Comparison of ENCODE assay signal across 2 cellular contexts in the genomic region with DNA sequence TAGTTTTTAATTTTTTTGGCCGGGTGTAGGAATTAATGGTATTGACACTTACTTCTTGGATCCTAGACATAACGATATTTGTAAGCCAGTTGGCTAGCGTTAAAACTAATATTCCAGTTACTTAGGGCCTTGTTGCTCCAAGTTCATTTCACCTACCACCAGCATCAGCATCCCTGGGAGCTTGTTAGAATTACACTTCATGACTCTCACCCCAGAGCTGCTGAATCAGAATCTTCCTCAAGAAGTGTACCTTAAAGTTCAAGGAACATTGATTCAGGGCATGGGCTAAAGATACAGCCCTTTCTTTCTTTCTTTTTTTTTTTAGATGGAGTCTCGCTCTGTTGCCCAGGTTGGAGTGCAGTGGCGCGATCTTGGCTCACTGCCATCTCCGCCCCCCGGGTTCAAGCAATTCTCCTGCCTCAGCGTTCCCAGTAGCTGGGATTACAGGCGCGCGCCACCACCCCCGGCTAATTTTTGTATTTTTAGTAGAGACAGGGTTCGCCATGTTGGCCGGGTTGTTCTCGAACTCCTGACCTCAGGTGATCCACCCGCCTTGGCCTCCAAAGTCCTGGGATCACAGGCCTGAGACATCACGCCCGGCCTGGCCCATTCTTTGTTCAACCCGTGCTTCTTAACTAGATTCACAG.
TF ChIP-seq lines count a peak whose summit lies in the region.

No MANE protein-coding gene starts in this region.

TF ChIP-seq in SK-N-SH, 30 proteins besides CTCF, POLR2A, EP300 and RAD21 (continued from another document):
- TF ChIP-seq, protein P1, sequence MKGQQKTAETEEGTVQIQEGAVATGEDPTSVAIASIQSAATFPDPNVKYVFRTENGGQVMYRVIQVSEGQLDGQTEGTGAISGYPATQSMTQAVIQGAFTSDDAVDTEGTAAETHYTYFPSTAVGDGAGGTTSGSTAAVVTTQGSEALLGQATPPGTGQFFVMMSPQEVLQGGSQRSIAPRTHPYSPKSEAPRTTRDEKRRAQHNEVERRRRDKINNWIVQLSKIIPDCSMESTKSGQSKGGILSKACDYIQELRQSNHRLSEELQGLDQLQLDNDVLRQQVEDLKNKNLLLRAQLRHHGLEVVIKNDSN (IDR thresholded peaks at IDR 0.05; ENCODE audit: borderline replicate concordance, low read depth) = no peak
- TF ChIP-seq POLR2AphosphoS5 (IDR thresholded peaks at IDR 0.05; ENCODE audit: low read depth, low read length) (no peak), GABPA (IDR thresholded peaks at IDR 0.05; ENCODE audit: low read depth) (no peak), TCF12 (IDR thresholded peaks at IDR 0.05) (no peak)

TF ChIP-seq in SK-N-SH treated with all-trans-retinoic acid at 6 μM for 48 hours, 23 proteins besides CTCF, POLR2A, EP300 and RAD21 (continued from another document):
- TF ChIP-seq, protein P2, sequence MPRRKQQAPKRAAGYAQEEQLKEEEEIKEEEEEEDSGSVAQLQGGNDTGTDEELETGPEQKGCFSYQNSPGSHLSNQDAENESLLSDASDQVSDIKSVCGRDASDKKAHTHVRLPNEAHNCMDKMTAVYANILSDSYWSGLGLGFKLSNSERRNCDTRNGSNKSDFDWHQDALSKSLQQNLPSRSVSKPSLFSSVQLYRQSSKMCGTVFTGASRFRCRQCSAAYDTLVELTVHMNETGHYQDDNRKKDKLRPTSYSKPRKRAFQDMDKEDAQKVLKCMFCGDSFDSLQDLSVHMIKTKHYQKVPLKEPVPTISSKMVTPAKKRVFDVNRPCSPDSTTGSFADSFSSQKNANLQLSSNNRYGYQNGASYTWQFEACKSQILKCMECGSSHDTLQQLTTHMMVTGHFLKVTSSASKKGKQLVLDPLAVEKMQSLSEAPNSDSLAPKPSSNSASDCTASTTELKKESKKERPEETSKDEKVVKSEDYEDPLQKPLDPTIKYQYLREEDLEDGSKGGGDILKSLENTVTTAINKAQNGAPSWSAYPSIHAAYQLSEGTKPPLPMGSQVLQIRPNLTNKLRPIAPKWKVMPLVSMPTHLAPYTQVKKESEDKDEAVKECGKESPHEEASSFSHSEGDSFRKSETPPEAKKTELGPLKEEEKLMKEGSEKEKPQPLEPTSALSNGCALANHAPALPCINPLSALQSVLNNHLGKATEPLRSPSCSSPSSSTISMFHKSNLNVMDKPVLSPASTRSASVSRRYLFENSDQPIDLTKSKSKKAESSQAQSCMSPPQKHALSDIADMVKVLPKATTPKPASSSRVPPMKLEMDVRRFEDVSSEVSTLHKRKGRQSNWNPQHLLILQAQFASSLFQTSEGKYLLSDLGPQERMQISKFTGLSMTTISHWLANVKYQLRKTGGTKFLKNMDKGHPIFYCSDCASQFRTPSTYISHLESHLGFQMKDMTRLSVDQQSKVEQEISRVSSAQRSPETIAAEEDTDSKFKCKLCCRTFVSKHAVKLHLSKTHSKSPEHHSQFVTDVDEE (CRISPR knock-in tag; IDR thresholded peaks at IDR 0.05) = no peak
- TF ChIP-seq PPARA (CRISPR knock-in tag; IDR thresholded peaks at IDR 0.05; ENCODE audit: borderline replicate concordance) (no peak), ZNF70 (CRISPR knock-in tag; IDR thresholded peaks at IDR 0.05) (no peak), ZFP3 (CRISPR knock-in tag; IDR thresholded peaks at IDR 0.05) (no peak), ISL1 (CRISPR knock-in tag; IDR thresholded peaks at IDR 0.05) (no peak), ARNTL (CRISPR knock-in tag; IDR thresholded peaks at IDR 0.05; ENCODE audit: borderline replicate concordance, low read depth) (no peak), OSR1 (CRISPR knock-in tag; IDR thresholded peaks at IDR 0.05) (no peak), ZNF8 (CRISPR knock-in tag; IDR thresholded peaks at IDR 0.05) (no peak), SNAI2 (CRISPR knock-in tag; IDR thresholded peaks at IDR 0.05) (no peak), TOX (CRISPR knock-in tag; IDR thresholded peaks at IDR 0.05; ENCODE audit: borderline replicate concordance) (no peak)
- TF ChIP-seq, protein P3, sequence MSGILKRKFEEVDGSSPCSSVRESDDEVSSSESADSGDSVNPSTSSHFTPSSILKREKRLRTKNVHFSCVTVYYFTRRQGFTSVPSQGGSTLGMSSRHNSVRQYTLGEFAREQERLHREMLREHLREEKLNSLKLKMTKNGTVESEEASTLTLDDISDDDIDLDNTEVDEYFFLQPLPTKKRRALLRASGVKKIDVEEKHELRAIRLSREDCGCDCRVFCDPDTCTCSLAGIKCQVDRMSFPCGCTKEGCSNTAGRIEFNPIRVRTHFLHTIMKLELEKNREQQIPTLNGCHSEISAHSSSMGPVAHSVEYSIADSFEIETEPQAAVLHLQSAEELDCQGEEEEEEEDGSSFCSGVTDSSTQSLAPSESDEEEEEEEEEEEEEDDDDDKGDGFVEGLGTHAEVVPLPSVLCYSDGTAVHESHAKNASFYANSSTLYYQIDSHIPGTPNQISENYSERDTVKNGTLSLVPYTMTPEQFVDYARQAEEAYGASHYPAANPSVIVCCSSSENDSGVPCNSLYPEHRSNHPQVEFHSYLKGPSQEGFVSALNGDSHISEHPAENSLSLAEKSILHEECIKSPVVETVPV (CRISPR knock-in tag; IDR thresholded peaks at IDR 0.05) = no peak
- TF ChIP-seq, protein P4, sequence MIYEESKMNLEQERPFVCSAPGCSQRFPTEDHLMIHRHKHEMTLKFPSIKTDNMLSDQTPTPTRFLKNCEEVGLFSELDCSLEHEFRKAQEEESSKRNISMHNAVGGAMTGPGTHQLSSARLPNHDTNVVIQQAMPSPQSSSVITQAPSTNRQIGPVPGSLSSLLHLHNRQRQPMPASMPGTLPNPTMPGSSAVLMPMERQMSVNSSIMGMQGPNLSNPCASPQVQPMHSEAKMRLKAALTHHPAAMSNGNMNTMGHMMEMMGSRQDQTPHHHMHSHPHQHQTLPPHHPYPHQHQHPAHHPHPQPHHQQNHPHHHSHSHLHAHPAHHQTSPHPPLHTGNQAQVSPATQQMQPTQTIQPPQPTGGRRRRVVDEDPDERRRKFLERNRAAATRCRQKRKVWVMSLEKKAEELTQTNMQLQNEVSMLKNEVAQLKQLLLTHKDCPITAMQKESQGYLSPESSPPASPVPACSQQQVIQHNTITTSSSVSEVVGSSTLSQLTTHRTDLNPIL (CRISPR knock-in tag; IDR thresholded peaks at IDR 0.05; ENCODE audit: low read depth) = no peak
